ENCODE assay signal across 2 cellular contexts in the genomic region with DNA sequence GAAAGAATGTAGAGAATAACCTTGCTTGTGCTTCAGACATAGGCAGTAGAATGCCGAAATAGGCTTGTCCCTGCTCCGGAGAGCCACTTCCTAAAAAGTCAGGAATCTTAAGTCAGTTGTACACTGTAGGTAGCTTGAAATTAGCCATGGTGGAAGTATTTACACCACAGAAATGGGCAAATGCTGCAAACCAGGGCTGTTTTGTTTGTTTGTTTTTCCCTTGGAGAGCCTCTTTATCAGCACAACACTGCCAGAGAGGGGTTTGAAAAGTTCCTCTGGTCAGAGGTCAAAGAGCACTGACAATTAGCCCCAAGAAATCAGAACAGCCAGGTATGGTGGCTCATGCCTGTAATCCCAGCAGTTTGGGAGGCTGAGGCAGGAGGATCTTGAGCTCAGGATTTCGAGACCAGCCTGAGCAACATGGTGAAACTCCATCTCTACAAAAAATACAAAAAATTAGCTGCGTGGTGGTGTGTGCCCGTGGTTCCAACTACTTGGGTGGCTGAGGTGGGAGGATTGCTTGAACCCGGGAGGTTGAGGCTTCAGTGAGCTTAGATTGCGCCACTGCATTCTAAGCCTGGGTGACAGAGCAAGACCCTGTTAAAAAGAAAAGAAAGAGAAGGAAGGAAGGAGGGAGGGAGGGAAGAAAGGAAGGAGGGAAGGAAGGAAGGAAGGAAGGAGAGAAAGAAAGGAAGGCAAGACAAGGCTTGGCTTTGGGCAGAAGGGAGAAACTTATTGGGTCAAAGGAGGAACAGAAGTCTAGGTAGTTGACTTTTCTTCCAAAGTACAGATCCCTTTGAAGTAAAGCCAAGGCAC.
A peak's percentile ranks its signal among the peaks of the same experiment; 100 is the strongest.
TF ChIP-seq lines count a peak whose summit lies in the region.

No MANE protein-coding gene starts in this region.

TF ChIP-seq in GM12878, 131 proteins besides CTCF, POLR2A, EP300 and RAD21 (continues in another document):
- TF ChIP-seq, protein P1, sequence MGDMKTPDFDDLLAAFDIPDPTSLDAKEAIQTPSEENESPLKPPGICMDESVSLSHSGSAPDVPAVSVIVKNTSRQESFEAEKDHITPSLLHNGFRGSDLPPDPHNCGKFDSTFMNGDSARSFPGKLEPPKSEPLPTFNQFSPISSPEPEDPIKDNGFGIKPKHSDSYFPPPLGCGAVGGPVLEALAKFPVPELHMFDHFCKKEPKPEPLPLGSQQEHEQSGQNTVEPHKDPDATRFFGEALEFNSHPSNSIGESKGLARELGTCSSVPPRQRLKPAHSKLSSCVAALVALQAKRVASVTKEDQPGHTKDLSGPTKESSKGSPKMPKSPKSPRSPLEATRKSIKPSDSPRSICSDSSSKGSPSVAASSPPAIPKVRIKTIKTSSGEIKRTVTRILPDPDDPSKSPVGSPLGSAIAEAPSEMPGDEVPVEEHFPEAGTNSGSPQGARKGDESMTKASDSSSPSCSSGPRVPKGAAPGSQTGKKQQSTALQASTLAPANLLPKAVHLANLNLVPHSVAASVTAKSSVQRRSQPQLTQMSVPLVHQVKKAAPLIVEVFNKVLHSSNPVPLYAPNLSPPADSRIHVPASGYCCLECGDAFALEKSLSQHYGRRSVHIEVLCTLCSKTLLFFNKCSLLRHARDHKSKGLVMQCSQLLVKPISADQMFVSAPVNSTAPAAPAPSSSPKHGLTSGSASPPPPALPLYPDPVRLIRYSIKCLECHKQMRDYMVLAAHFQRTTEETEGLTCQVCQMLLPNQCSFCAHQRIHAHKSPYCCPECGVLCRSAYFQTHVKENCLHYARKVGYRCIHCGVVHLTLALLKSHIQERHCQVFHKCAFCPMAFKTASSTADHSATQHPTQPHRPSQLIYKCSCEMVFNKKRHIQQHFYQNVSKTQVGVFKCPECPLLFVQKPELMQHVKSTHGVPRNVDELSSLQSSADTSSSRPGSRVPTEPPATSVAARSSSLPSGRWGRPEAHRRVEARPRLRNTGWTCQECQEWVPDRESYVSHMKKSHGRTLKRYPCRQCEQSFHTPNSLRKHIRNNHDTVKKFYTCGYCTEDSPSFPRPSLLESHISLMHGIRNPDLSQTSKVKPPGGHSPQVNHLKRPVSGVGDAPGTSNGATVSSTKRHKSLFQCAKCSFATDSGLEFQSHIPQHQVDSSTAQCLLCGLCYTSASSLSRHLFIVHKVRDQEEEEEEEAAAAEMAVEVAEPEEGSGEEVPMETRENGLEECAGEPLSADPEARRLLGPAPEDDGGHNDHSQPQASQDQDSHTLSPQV (IDR thresholded peaks at IDR 0.05), result no peak
- TF ChIP-seq, protein P2, sequence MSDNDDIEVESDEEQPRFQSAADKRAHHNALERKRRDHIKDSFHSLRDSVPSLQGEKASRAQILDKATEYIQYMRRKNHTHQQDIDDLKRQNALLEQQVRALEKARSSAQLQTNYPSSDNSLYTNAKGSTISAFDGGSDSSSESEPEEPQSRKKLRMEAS (IDR thresholded peaks at IDR 0.05; ENCODE audit: low read depth, low read length), result no peak
- TF ChIP-seq ZZZ3 (IDR thresholded peaks at IDR 0.05; ENCODE audit: control insufficient read depth, insufficient read length, low read depth) (no peak), CEBPB (IDR thresholded peaks at IDR 0.05; ENCODE audit: borderline replicate concordance in 1 of 2, low read depth in 2 of 2, low read length in 2 of 2) (no peak), NFXL1 (IDR thresholded peaks at IDR 0.05; ENCODE audit: borderline replicate concordance) (peak; percentile 72), TAF1 (IDR thresholded peaks at IDR 0.05; ENCODE audit: borderline replicate concordance, low read depth, low read length) (no peak), YY1 (IDR thresholded peaks at IDR 0.05; ENCODE audit: low read depth, low read length) (no peak), NR2C1 (IDR thresholded peaks at IDR 0.05) (peak; percentile 41), ZNF207 (IDR thresholded peaks at IDR 0.05; ENCODE audit: borderline replicate concordance) (no peak), SREBF2 (IDR thresholded peaks at IDR 0.05; ENCODE audit: low read length) (no peak), PAX8 (IDR thresholded peaks at IDR 0.05) (no peak), SREBF1 (IDR thresholded peaks at IDR 0.05; ENCODE audit: low read length) (no peak), HCFC1 (IDR thresholded peaks at IDR 0.05; ENCODE audit: low read length) (no peak), MYC (IDR thresholded peaks at IDR 0.05; ENCODE audit: insufficient read depth, insufficient read length, insufficient replicate concordance, low read length, severe bottlenecking) (no peak), BMI1 (IDR thresholded peaks at IDR 0.05; ENCODE audit: borderline replicate concordance) (no peak), ETV6 (conservative IDR thresholded peaks at IDR 0.05 in 1 of 2, IDR thresholded peaks at IDR 0.05 in 1 of 2; ENCODE audit: borderline replicate concordance in 1 of 2, low read depth in 1 of 2) (peak in 1 of 2 experiments; percentile 20; a peak in 2 of 4 replicates)
- TF ChIP-seq, protein P3, sequence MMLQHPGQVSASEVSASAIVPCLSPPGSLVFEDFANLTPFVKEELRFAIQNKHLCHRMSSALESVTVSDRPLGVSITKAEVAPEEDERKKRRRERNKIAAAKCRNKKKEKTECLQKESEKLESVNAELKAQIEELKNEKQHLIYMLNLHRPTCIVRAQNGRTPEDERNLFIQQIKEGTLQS (IDR thresholded peaks at IDR 0.05; ENCODE audit: borderline replicate concordance, extremely low read depth, low read depth, low read length), result no peak
- TF ChIP-seq, protein P4, sequence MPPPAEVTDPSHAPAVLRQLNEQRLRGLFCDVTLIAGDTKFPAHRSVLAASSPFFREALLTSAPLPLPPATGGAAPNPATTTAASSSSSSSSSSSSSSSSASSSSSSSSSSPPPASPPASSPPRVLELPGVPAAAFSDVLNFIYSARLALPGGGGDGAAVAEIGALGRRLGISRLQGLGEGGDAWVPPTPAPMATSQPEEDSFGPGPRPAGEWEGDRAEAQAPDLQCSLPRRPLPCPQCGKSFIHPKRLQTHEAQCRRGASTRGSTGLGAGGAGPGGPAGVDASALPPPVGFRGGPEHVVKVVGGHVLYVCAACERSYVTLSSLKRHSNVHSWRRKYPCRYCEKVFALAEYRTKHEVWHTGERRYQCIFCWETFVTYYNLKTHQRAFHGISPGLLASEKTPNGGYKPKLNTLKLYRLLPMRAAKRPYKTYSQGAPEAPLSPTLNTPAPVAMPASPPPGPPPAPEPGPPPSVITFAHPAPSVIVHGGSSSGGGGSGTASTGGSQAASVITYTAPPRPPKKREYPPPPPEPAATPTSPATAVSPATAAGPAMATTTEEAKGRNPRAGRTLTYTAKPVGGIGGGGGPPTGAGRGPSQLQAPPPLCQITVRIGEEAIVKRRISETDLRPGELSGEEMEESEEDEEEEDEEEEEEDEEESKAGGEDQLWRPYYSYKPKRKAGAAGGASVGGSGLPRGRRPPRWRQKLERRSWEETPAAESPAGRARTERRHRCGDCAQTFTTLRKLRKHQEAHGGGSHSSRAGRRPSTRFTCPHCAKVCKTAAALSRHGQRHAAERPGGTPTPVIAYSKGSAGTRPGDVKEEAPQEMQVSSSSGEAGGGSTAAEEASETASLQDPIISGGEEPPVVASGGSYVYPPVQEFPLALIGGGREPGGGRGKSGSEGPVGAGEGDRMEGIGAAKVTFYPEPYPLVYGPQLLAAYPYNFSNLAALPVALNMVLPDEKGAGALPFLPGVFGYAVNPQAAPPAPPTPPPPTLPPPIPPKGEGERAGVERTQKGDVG (CRISPR knock-in tag; IDR thresholded peaks at IDR 0.05), result no peak

TF ChIP-seq in SK-N-SH treated with all-trans-retinoic acid at 6 μM for 48 hours, 23 proteins besides CTCF, POLR2A, EP300 and RAD21 (continued from another document):
- TF ChIP-seq, protein P5, sequence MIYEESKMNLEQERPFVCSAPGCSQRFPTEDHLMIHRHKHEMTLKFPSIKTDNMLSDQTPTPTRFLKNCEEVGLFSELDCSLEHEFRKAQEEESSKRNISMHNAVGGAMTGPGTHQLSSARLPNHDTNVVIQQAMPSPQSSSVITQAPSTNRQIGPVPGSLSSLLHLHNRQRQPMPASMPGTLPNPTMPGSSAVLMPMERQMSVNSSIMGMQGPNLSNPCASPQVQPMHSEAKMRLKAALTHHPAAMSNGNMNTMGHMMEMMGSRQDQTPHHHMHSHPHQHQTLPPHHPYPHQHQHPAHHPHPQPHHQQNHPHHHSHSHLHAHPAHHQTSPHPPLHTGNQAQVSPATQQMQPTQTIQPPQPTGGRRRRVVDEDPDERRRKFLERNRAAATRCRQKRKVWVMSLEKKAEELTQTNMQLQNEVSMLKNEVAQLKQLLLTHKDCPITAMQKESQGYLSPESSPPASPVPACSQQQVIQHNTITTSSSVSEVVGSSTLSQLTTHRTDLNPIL (CRISPR knock-in tag; IDR thresholded peaks at IDR 0.05; ENCODE audit: low read depth), result no peak
- TF ChIP-seq ZFP30 (CRISPR knock-in tag; IDR thresholded peaks at IDR 0.05) (no peak), GLIS3 (CRISPR knock-in tag; IDR thresholded peaks at IDR 0.05) (no peak), TCF4 (CRISPR knock-in tag; IDR thresholded peaks at IDR 0.05; ENCODE audit: borderline replicate concordance) (no peak), ZNF70 (CRISPR knock-in tag; IDR thresholded peaks at IDR 0.05) (no peak), PPARA (CRISPR knock-in tag; IDR thresholded peaks at IDR 0.05; ENCODE audit: borderline replicate concordance) (no peak), SNAI2 (CRISPR knock-in tag; IDR thresholded peaks at IDR 0.05) (no peak), CSDC2 (CRISPR knock-in tag; IDR thresholded peaks at IDR 0.05) (no peak), OSR1 (CRISPR knock-in tag; IDR thresholded peaks at IDR 0.05) (no peak), ISL1 (CRISPR knock-in tag; IDR thresholded peaks at IDR 0.05) (no peak), ARNTL (CRISPR knock-in tag; IDR thresholded peaks at IDR 0.05; ENCODE audit: borderline replicate concordance, low read depth) (no peak)
